In genomic region chr14:101636081-101636560, GRCh38 we compare ENCODE assay signal across 11 cellular contexts.
DNase-seq lines count a peak whose midpoint lies in the region; ATAC-seq and TF ChIP-seq lines count a peak whose summit lies in the region.
"Had no signal": no experiment of that assay in that cellular context is flagged by ENCODE, and none has a peak within 500 bp of the region (broad histone marks: within the 10 kb centered on the region; RNA-seq: fewer than 3 reads in every experiment).

No MANE protein-coding gene starts in this region.

- no peak overlapping the region for H3K27ac ChIP-seq in osteoblast (ENCODE audit: low read depth, low read length)
- H3K27ac ChIP-seq in uterus, result no peak overlapping the region
- H3K27ac ChIP-seq: suprapubic skin had no signal

- H3K27me3 ChIP-seq in osteoblast (ENCODE audit: insufficient read depth, low read length) (peaks cover 23% of the 10 kb centered on the region), uterus (no peaks in the 10 kb centered on the region)

- no peak overlapping the region for H2AFZ ChIP-seq in osteoblast (ENCODE audit: low read length)

- H3K9me3 ChIP-seq in osteoblast (ENCODE audit: low read depth, low read length) (no peaks in the 10 kb centered on the region), uterus (no peaks in the 10 kb centered on the region)
- H3K9me3 ChIP-seq: suprapubic skin had no signal

- no peak overlapping the region for H3K4me3 ChIP-seq in osteoblast (ENCODE audit: insufficient read depth, low read length)
- no peak overlapping the region for H3K4me3 ChIP-seq in uterus
- H3K4me3 ChIP-seq: suprapubic skin had no signal

- DNase-seq in osteoblast (ENCODE audit: insufficient read length, low spot score, missing footprints) (peak; percentile 31), uterus (no peak), cerebellar cortex (ENCODE audit: low spot score) (no peak), C1 segment of cervical spinal cord (lab: John Stamatoyannopoulos, UW) (no peak)
- DNase-seq: DMS 273 treated with DMSO at 0.1 percent for 48 hours, immature natural killer cell, NCI-H1694 had no signal

- intact Hi-C loops in uterus (cut with DNase I; ENCODE audit: low total_unique reads), result no loop called here

- ATAC-seq in GM18867 (IDR thresholded peaks at IDR 0.05; ENCODE audit: unreplicated experiment) (peak; percentile 55), GM21528 (IDR thresholded peaks at IDR 0.05; ENCODE audit: low FRiP score, unreplicated experiment) (peak; percentile 57), HG03520 (IDR thresholded peaks at IDR 0.05; ENCODE audit: unreplicated experiment) (peak; percentile 83)

- TF ChIP-seq CTCF in osteoblast (IDR thresholded peaks at IDR 0.05; ENCODE audit: extremely low read depth, low read depth, low read length), result no peak
- TF ChIP-seq CTCF in uterus (IDR thresholded peaks at IDR 0.05), result no peak

- H3K4me2 ChIP-seq in osteoblast (ENCODE audit: insufficient read depth, low read length), result no peak overlapping the region

- H3K4me1 ChIP-seq in osteoblast (ENCODE audit: insufficient read depth, low read length) (no peaks in the 10 kb centered on the region), uterus (no peaks in the 10 kb centered on the region)
- H3K4me1 ChIP-seq: suprapubic skin had no signal

- H3K79me2 ChIP-seq in osteoblast (ENCODE audit: insufficient read depth, low read length), result no peaks in the 10 kb centered on the region

- H3K36me3 ChIP-seq in osteoblast (ENCODE audit: insufficient read depth, low read length) (no peaks in the 10 kb centered on the region), uterus (no peaks in the 10 kb centered on the region)
- H3K36me3 ChIP-seq: suprapubic skin had no signal

- TF ChIP-seq POLR2A in uterus (IDR thresholded peaks at IDR 0.05), result no peak

- no peaks in the 10 kb centered on the region for H4K20me1 ChIP-seq in osteoblast (ENCODE audit: insufficient read depth, low read length)
